Comparison of ENCODE assay signal across 32 cellular contexts in the genomic region with DNA sequence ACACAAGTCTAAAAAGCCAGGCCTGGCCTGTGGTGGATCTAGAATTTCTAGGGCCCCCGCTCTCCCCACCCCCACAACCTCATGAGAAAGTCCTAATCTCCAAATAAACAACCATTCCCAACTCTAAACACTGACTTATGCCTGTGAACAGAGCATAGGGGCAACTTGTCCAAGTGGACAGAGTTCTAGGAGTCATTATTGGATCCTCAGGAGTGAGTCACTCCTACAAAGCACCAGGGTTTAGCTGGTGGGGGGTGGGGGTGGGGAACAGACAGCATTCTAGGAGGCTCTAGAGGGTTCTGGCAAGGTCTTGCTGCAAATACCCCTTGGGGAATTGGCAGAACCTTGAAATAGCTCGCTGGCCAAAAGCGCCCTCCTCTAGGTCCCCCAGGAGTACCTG.
DNase-seq lines count a peak whose midpoint lies in the region; ATAC-seq, FAIRE-seq and TF ChIP-seq lines count a peak whose summit lies in the region.
"Had no signal": no experiment of that assay in that cellular context is flagged by ENCODE, and none has a peak within 500 bp of the region (broad histone marks: within the 10 kb centered on the region; RNA-seq: fewer than 3 reads in every experiment).

No MANE protein-coding gene starts in this region.

- H3K27ac Mint-ChIP-seq in activated naive CD4-positive, alpha-beta T cell treated with anti-CD3 and anti-CD28 coated beads, Interleukin-2, amount 10 ng/mL, durations not matched to agents 7 days and 5 days = no peak overlapping the region
- no peak overlapping the region for H3K27ac Mint-ChIP-seq in naive thymus-derived CD8-positive, alpha-beta T cell
- H3K27ac Mint-ChIP-seq: activated CD8-positive, alpha-beta T cell treated with anti-CD3 and anti-CD28 coated beads, Interleukin-2, amount 10 ng/mL, durations not matched to agents 7 days and 5 days; CD4-positive, CD25-positive, alpha-beta regulatory T cell; GM23338; HFFc6; mesothelial cell of epicardium; naive thymus-derived CD4-positive, alpha-beta T cell; T-helper 2 cell treated with Interferon-gamma antibody and Interleukin-4, amounts not matched to agents 5 μg/mL and 100 μg/mL, for 36 hours had no signal

- H4K20me1 ChIP-seq in HepG2 (ENCODE audit: insufficient read depth, low read length) (no peaks in the 10 kb centered on the region), K562 (replicated peaks; ENCODE audit: control insufficient read depth, insufficient read depth, low read length) (no peaks in the 10 kb centered on the region)

- no TSS peak for BruUV-seq in HepG2 (replicated peaks; lab: Mats Ljungman, UMichigan)
- BruUV-seq in K562 (replicated peaks; lab: Mats Ljungman, UMichigan) = no TSS peak

- H3K27ac ChIP-seq in HepG2 (ENCODE audit: extremely low read length, insufficient read depth, low read length) (no peak overlapping the region), right lobe of liver (no peak overlapping the region), K562 (ENCODE audit: extremely low read depth, low read depth, low read length) (no peak overlapping the region), mesodermal cell (ENCODE audit: low read depth, low read length, severe bottlenecking) (peak overlapping the region; percentile 78), RWPE1 (no peak overlapping the region)
- H3K27ac ChIP-seq: 22Rv1, left ventricle myocardium inferior, testis had no signal

- ATAC-seq in HepG2 (no peak; the same call in 2 of the 3 replicates), right lobe of liver (no peak), K562 (no peak)
- ATAC-seq in naive thymus-derived CD8-positive, alpha-beta T cell = no peak
- ATAC-seq: activated CD8-positive, alpha-beta T cell treated with anti-CD3 and anti-CD28 coated beads, Interleukin-2, amount 10 ng/mL, durations not matched to agents 7 days and 5 days; GM23338; naive thymus-derived CD4-positive, alpha-beta T cell; stimulated activated naive CD8-positive, alpha-beta T cell treated with anti-CD3 and anti-CD28 coated beads, Interleukin-15, Interleukin-2, amounts not matched to agents 100 U/mL and 50 U/mL, for 24 hours had no signal

- in situ Hi-C loops in HepG2 (cut with HindIII; ENCODE audit: extremely low pct_ligation_motif_present, low pct_unique_long_range_greater_than_20kb) (loop anchor here (25.0 kb wide), 1 partner anchor 381 kb away; no protein-coding TSS in a partner anchor), K562 (cut with MboI) (loop anchor here (10.0 kb wide), 1 partner anchor 379 kb away; no protein-coding TSS in a partner anchor)

- H3K9me3 Mint-ChIP-seq in activated naive CD4-positive, alpha-beta T cell treated with anti-CD3 and anti-CD28 coated beads, Interleukin-2, amount 10 ng/mL, durations not matched to agents 7 days and 5 days = no peaks in the 10 kb centered on the region
- H3K9me3 Mint-ChIP-seq in naive thymus-derived CD8-positive, alpha-beta T cell = no peaks in the 10 kb centered on the region
- H3K9me3 Mint-ChIP-seq: GM23338; HFFc6; mesothelial cell of epicardium; T-helper 2 cell treated with Interferon-gamma antibody and Interleukin-4, amounts not matched to agents 5 μg/mL and 100 μg/mL, for 36 hours had no signal

- CTCF ChIA-PET in HepG2 (lab: Yijun Ruan, JAX; ENCODE audit: low intra/inter-chr PET ratio, low total read pairs) = no interaction called here
- CTCF ChIA-PET in K562 (lab: Yijun Ruan, JAX; ENCODE audit: low intra/inter-chr PET ratio) = no interaction called here
- CTCF ChIA-PET in RWPE1 (lab: Yijun Ruan, JAX) = no interaction called here
- CTCF ChIA-PET in activated naive CD4-positive, alpha-beta T cell treated with anti-CD3 and anti-CD28 coated beads, Interleukin-2, amount 10 ng/mL, durations not matched to agents 7 days and 5 days (lab: Charles Lee) = interaction anchor here (1.0 kb wide), 1 partner anchor 19 kb away, joined by 3 read pairs; no protein-coding TSS in a partner anchor

- H2AFZ ChIP-seq in HepG2 (ENCODE audit: low read length) = no peak overlapping the region
- H2AFZ ChIP-seq in K562 (ENCODE audit: low read depth, low read length) = 0 out of 2 replicates have a peak overlapping the region, but pooled peaks have one; percentile 45
- H2AFZ ChIP-seq: GM23338 had no signal

- WGBS in HepG2 (ENCODE audit: low lambda C conversion rate) = 53% methylated on average over 3 of the region's 3 CpGs
- 50% methylated on average over 1 of the region's 3 CpGs for WGBS in right lobe of liver (ENCODE audit: insufficient coverage, low coverage, low lambda C conversion rate, missing lambda C conversion rate)
- WGBS in K562 (ENCODE audit: insufficient coverage, low coverage, missing lambda C conversion rate) = no CpG with 5 or more reads among the region's 3 CpGs
- WGBS in mesodermal cell (ENCODE audit: insufficient coverage in 2 of 2), 2 experiments = 83 to 85% methylated on average over 2 of the region's 3 CpGs

- no peak for TF ChIP-seq RAD21 in HepG2 (CRISPR knock-in tag; IDR thresholded peaks at IDR 0.05)
- no peak for TF ChIP-seq RAD21 in K562 (CRISPR knock-in tag; conservative IDR thresholded peaks at IDR 0.05 in 1 of 2, IDR thresholded peaks at IDR 0.05 in 1 of 2)

- H3K4me3 ChIP-seq in HepG2 (replicated peaks in 1 of 3; ENCODE audit: insufficient read depth in 1 of 3, low read depth in 2 of 3, low read length in 3 of 3) = no peak overlapping the region
- H3K4me3 ChIP-seq in right lobe of liver = no peak overlapping the region
- no peak overlapping the region for H3K4me3 ChIP-seq in K562
- no peak overlapping the region for H3K4me3 ChIP-seq in mesodermal cell (ENCODE audit: extremely low read depth, insufficient read depth, low read length, poor library complexity, severe bottlenecking)
- H3K4me3 ChIP-seq: GM23338, left ventricle myocardium inferior, testis had no signal

- TF ChIP-seq POLR2A in HepG2 (IDR thresholded peaks at IDR 0.05; ENCODE audit: insufficient read depth in 1 of 2, low read depth in 2 of 2, low read length in 2 of 2) = no peak
- TF ChIP-seq POLR2A in right lobe of liver (IDR thresholded peaks at IDR 0.05) = no peak
- no peak for TF ChIP-seq POLR2A in K562 (conservative IDR thresholded peaks at IDR 0.05)

- FAIRE-seq in HepG2 (lab: Jason Lieb, UNC) (no peak), K562 (lab: Jason Lieb, UNC) (no peak)
- FAIRE-seq: endothelial cell of umbilical vein, RCC 7860 had no signal

- no peak for TF ChIP-seq CTCF in HepG2 (CRISPR knock-in tag; IDR thresholded peaks at IDR 0.05)
- TF ChIP-seq CTCF in right lobe of liver (IDR thresholded peaks at IDR 0.05) = no peak
- TF ChIP-seq CTCF in K562 (IDR thresholded peaks at IDR 0.05 in 2 of 3, conservative IDR thresholded peaks at IDR 0.05 in 1 of 3; ENCODE audit: insufficient read depth in 2 of 3, low read depth in 1 of 3, low read length in 3 of 3) = no peak
- no peak for TF ChIP-seq CTCF in RWPE1 (conservative IDR thresholded peaks at IDR 0.05; ENCODE audit: low read depth)

- H3K4me1 ChIP-seq in HepG2 (ENCODE audit: insufficient read depth, low read length) (peaks cover 43% of the 10 kb centered on the region), right lobe of liver (no peaks in the 10 kb centered on the region), K562 (replicated peaks in 1 of 2; ENCODE audit: control insufficient read depth in 2 of 2, insufficient read depth in 2 of 2, low read length in 2 of 2) (peaks cover 6 to 7% of the 10 kb centered on the region in 2 experiments; a peak in 4 of 5 replicates), mesodermal cell (ENCODE audit: control insufficient read depth, insufficient read depth, low read length, poor library complexity, severe bottlenecking) (peaks cover 24% of the 10 kb centered on the region)

- no peaks in the 10 kb centered on the region for H3K36me3 Mint-ChIP-seq in activated naive CD4-positive, alpha-beta T cell treated with anti-CD3 and anti-CD28 coated beads, Interleukin-2, amount 10 ng/mL, durations not matched to agents 7 days and 5 days
- H3K36me3 Mint-ChIP-seq in naive thymus-derived CD8-positive, alpha-beta T cell = no peaks in the 10 kb centered on the region
- H3K36me3 Mint-ChIP-seq: CD4-positive, CD25-positive, alpha-beta regulatory T cell; mesothelial cell of epicardium; naive thymus-derived CD4-positive, alpha-beta T cell had no signal

- no peaks in the 10 kb centered on the region for H3K79me2 ChIP-seq in HepG2 (ENCODE audit: insufficient read depth, low read length)
- no peaks in the 10 kb centered on the region for H3K79me2 ChIP-seq in K562 (ENCODE audit: control insufficient read depth, insufficient read depth, low read length)

- DNase-seq in HepG2 (ENCODE audit: low spot score) (no peak), right lobe of liver (no peak), K562 (ENCODE audit: extremely low read depth in 1 of 4, low spot score in 3 of 4) (peak in 2 of 4 experiments; percentile 23 to 29), RWPE1 (ENCODE audit: low spot score) (no peak), hypothalamus (lab: John Stamatoyannopoulos, UW) (no peak)
- no peak for DNase-seq in activated naive CD4-positive, alpha-beta T cell treated with anti-CD3 and anti-CD28 coated beads, Interleukin-2, amount 10 ng/mL, durations not matched to agents 7 days and 5 days
- DNase-seq in naive thymus-derived CD8-positive, alpha-beta T cell = no peak
- DNase-seq: activated CD8-positive, alpha-beta T cell treated with anti-CD3 and anti-CD28 coated beads, Interleukin-2, amount 10 ng/mL, durations not matched to agents 7 days and 5 days; activated naive CD4-positive, alpha-beta T cell treated with anti-CD3 and anti-CD28 coated beads, Interleukin-2, amount 50 U/mL, for 16 hours; amniotic stem cell; Calu3; CD4-positive, CD25-positive, alpha-beta regulatory T cell; DMS79 treated with DMSO at 0.1 percent for 48 hours; HFFc6; Karpas-422; left ventricle myocardium inferior; MV-4-11; naive thymus-derived CD4-positive, alpha-beta T cell; NCI-H1436; NCI-H345; NCI-H82; SIG-M5; stimulated activated CD4-positive, alpha-beta T cell treated with anti-CD3 and anti-CD28 coated beads, Interleukin-2, amount 100 ng/mL, for 24 hours; stimulated activated naive CD8-positive, alpha-beta T cell treated with anti-CD3 and anti-CD28 coated beads, Interleukin-15, Interleukin-2, amounts not matched to agents 100 U/mL and 50 U/mL, for 24 hours; testis had no signal

- H3K4me3 Mint-ChIP-seq in activated naive CD4-positive, alpha-beta T cell treated with anti-CD3 and anti-CD28 coated beads, Interleukin-2, amount 10 ng/mL, durations not matched to agents 7 days and 5 days = no peak overlapping the region
- H3K4me3 Mint-ChIP-seq in naive thymus-derived CD8-positive, alpha-beta T cell = no peak overlapping the region
- H3K4me3 Mint-ChIP-seq: activated CD8-positive, alpha-beta T cell treated with anti-CD3 and anti-CD28 coated beads, Interleukin-2, amount 10 ng/mL, durations not matched to agents 7 days and 5 days; CD4-positive, CD25-positive, alpha-beta regulatory T cell; GM23338; HFFc6; mesothelial cell of epicardium; naive thymus-derived CD4-positive, alpha-beta T cell; T-helper 2 cell treated with Interferon-gamma antibody and Interleukin-4, amounts not matched to agents 5 μg/mL and 100 μg/mL, for 36 hours had no signal

- H3K27me3 Mint-ChIP-seq in activated naive CD4-positive, alpha-beta T cell treated with anti-CD3 and anti-CD28 coated beads, Interleukin-2, amount 10 ng/mL, durations not matched to agents 7 days and 5 days = peaks cover 49% of the 10 kb centered on the region
- peaks cover 13 to 38% (median 26%) of the 10 kb centered on the region in 5 donors for H3K27me3 Mint-ChIP-seq in naive thymus-derived CD8-positive, alpha-beta T cell

- no peaks in the 10 kb centered on the region for H3K4me1 Mint-ChIP-seq in activated naive CD4-positive, alpha-beta T cell treated with anti-CD3 and anti-CD28 coated beads, Interleukin-2, amount 10 ng/mL, durations not matched to agents 7 days and 5 days
- H3K4me1 Mint-ChIP-seq in naive thymus-derived CD8-positive, alpha-beta T cell = peaks cover 0 to 2% (median 0%) of the 10 kb centered on the region in 4 donors

- no peaks in the 10 kb centered on the region for H3K36me3 ChIP-seq in HepG2 (replicated peaks in 1 of 2; ENCODE audit: control insufficient read depth in 1 of 2, insufficient read depth in 2 of 2, low read length in 2 of 2)
- no peaks in the 10 kb centered on the region for H3K36me3 ChIP-seq in right lobe of liver
- no peaks in the 10 kb centered on the region for H3K36me3 ChIP-seq in K562 (ENCODE audit: control insufficient read depth, insufficient read depth, low read length)
- H3K36me3 ChIP-seq in mesodermal cell (ENCODE audit: control insufficient read depth, insufficient read depth, low read length) = no peaks in the 10 kb centered on the region
- H3K36me3 ChIP-seq: left ventricle myocardium inferior had no signal

- H3K4me2 ChIP-seq in HepG2 (ENCODE audit: low read depth, low read length) (no peak overlapping the region), K562 (ENCODE audit: insufficient read depth, low read length) (no peak overlapping the region)
- H3K4me2 ChIP-seq: GM23338 had no signal

- TF ChIP-seq EP300 in HepG2 (IDR thresholded peaks at IDR 0.05; ENCODE audit: low read depth in 2 of 2, low read length in 2 of 2) = no peak
- TF ChIP-seq EP300 in HepG2 (CRISPR knock-in tag; IDR thresholded peaks at IDR 0.05; ENCODE audit: borderline replicate concordance) = no peak
- TF ChIP-seq EP300 in K562 (IDR thresholded peaks at IDR 0.05; ENCODE audit: low read length) = no peak

- POLR2A ChIA-PET in HepG2 (lab: Yijun Ruan, JAX) = no interaction called here
- POLR2A ChIA-PET in K562 (lab: Yijun Ruan, JAX) = interaction anchor here (0.7 kb wide), 1 partner anchor 373 kb away, joined by 3 read pairs; no protein-coding TSS in a partner anchor
- POLR2A ChIA-PET in RWPE1 (lab: Yijun Ruan, JAX; ENCODE audit: low non-redundant PET) = no interaction called here
- POLR2A ChIA-PET in naive thymus-derived CD8-positive, alpha-beta T cell (lab: Charles Lee) = no interaction called here

- intact Hi-C loops in HepG2 (cut with micrococcal nuclease; ENCODE audit: unreplicated experiment) (no loop called here), right lobe of liver (cut with DNase I) (no loop called here), K562 (cut with micrococcal nuclease) (no loop called here)

- H3K9me1 ChIP-seq in K562 (ENCODE audit: control insufficient read depth, insufficient read depth, low read length) = no peaks in the 10 kb centered on the region

- H3K27me3 ChIP-seq in HepG2 (ENCODE audit: control insufficient read depth in 1 of 2, insufficient read depth in 2 of 2, low read length in 2 of 2) (peaks cover 6 to 35% of the 10 kb centered on the region in 2 experiments; a peak in 4 of 5 replicates), right lobe of liver (no peaks in the 10 kb centered on the region), K562 (ENCODE audit: control insufficient read depth in 2 of 2, insufficient read depth in 2 of 2, low read length in 2 of 2) (peaks cover 0 to 15% of the 10 kb centered on the region in 2 experiments; a peak in 2 of 5 replicates)
- H3K27me3 ChIP-seq: testis had no signal

- H3K9ac ChIP-seq in HepG2 (ENCODE audit: insufficient read depth, low read depth, low read length) (no peak overlapping the region), K562 (ENCODE audit: insufficient read depth in 1 of 2, low read depth in 2 of 2, low read length in 2 of 2) (no peak overlapping the region)

- H3K9me3 ChIP-seq in HepG2 (ENCODE audit: low read length) (peaks cover 6% of the 10 kb centered on the region; the same call in 1 of the 2 replicates), right lobe of liver (no peaks in the 10 kb centered on the region), K562 (replicated peaks; ENCODE audit: control insufficient read depth, insufficient read depth, low read depth, low read length) (no peaks in the 10 kb centered on the region), mesodermal cell (ENCODE audit: control insufficient read depth, low read length) (no peaks in the 10 kb centered on the region)
- H3K9me3 ChIP-seq: left ventricle myocardium inferior, testis had no signal
